In genomic region chr17:80861892-80862291, GRCh38 we compare ENCODE assay signal across 10 cellular contexts.
DNase-seq lines count a peak whose midpoint lies in the region; ATAC-seq and TF ChIP-seq lines count a peak whose summit lies in the region.
"Had no signal": no experiment of that assay in that cellular context is flagged by ENCODE, and none has a peak within 500 bp of the region (broad histone marks: within the 10 kb centered on the region; RNA-seq: fewer than 3 reads in every experiment).

No MANE protein-coding gene starts in this region.

- H3K4me3 Mint-ChIP-seq in HFFc6 (no peak overlapping the region), neural progenitor cell (no peak overlapping the region), Caco-2 (ENCODE audit: unreplicated experiment) (no peak overlapping the region)
- H3K4me3 Mint-ChIP-seq in T-helper 2 cell treated with Interferon-gamma antibody and Interleukin-4, amounts not matched to agents 5 μg/mL and 100 μg/mL, for 36 hours = peak overlapping the region; percentile 72
- H3K4me3 Mint-ChIP-seq in central memory CD8-positive, alpha-beta T cell = no peak overlapping the region

- CTCF ChIA-PET in Caco-2 (lab: Charles Lee) (no interaction called here), OCI-LY7 (lab: Charles Lee; ENCODE audit: unreplicated experiment) (no interaction called here)

- H3K36me3 ChIP-seq in neural progenitor cell = no peaks in the 10 kb centered on the region
- no peaks in the 10 kb centered on the region for H3K36me3 ChIP-seq in Caco-2 (ENCODE audit: control insufficient read depth, insufficient read depth, low read length)
- no peaks in the 10 kb centered on the region for H3K36me3 ChIP-seq in Karpas-422 (ENCODE audit: insufficient read depth, low read length)
- H3K36me3 ChIP-seq in OCI-LY7 (ENCODE audit: insufficient read depth, low read length) = peaks cover 30% of the 10 kb centered on the region

- no peaks in the 10 kb centered on the region for H4K20me1 ChIP-seq in neural progenitor cell (ENCODE audit: low read depth)
- H4K20me1 ChIP-seq in Karpas-422 (ENCODE audit: insufficient read depth, low read depth, low read length) = no peaks in the 10 kb centered on the region
- H4K20me1 ChIP-seq in OCI-LY7 (ENCODE audit: insufficient read depth, low read length) = no peaks in the 10 kb centered on the region

- BruUV-seq in Caco-2 (replicated peaks; lab: Mats Ljungman, UMichigan) (no TSS peak), OCI-LY7 (replicated peaks; lab: Mats Ljungman, UMichigan) (no TSS peak)

- H3K9me3 ChIP-seq in neural progenitor cell (ENCODE audit: low read depth) (no peaks in the 10 kb centered on the region), Caco-2 (no peaks in the 10 kb centered on the region), Karpas-422 (ENCODE audit: low read length) (no peaks in the 10 kb centered on the region), OCI-LY7 (ENCODE audit: low read length) (no peaks in the 10 kb centered on the region)

- H3K4me3 ChIP-seq in neural progenitor cell (no peak overlapping the region), Caco-2 (ENCODE audit: low read depth, low read length) (no peak overlapping the region), Karpas-422 (ENCODE audit: low read length) (no peak overlapping the region), OCI-LY7 (ENCODE audit: low read depth, low read length, poor library complexity, severe bottlenecking) (no peak overlapping the region)
- H3K4me3 ChIP-seq: lung had no signal

- H3K4me2 ChIP-seq in neural progenitor cell = no peak overlapping the region
- H3K4me2 ChIP-seq in Karpas-422 (ENCODE audit: low read depth, low read length, poor library complexity, severe bottlenecking) = no peak overlapping the region
- no peak overlapping the region for H3K4me2 ChIP-seq in OCI-LY7 (ENCODE audit: low read length)
- H3K4me2 ChIP-seq: KMS-11 had no signal

- H3K9me3 Mint-ChIP-seq in HFFc6 = no peaks in the 10 kb centered on the region
- H3K9me3 Mint-ChIP-seq in T-helper 2 cell treated with Interferon-gamma antibody and Interleukin-4, amounts not matched to agents 5 μg/mL and 100 μg/mL, for 36 hours = peaks cover 16% of the 10 kb centered on the region
- H3K9me3 Mint-ChIP-seq in central memory CD8-positive, alpha-beta T cell = no peaks in the 10 kb centered on the region
- H3K9me3 Mint-ChIP-seq in neural progenitor cell = peaks cover 4% of the 10 kb centered on the region
- no peaks in the 10 kb centered on the region for H3K9me3 Mint-ChIP-seq in Caco-2 (ENCODE audit: unreplicated experiment)

- H3K79me2 ChIP-seq in neural progenitor cell (ENCODE audit: low read depth) (no peaks in the 10 kb centered on the region), Karpas-422 (ENCODE audit: low read length) (no peaks in the 10 kb centered on the region), OCI-LY7 (ENCODE audit: insufficient read depth, low read depth, low read length) (no peaks in the 10 kb centered on the region)

- H3K27ac ChIP-seq in neural progenitor cell = no peak overlapping the region
- no peak overlapping the region for H3K27ac ChIP-seq in Karpas-422 (ENCODE audit: low read length)
- H3K27ac ChIP-seq in OCI-LY7 (ENCODE audit: low read depth, low read length, poor library complexity, severe bottlenecking) = no peak overlapping the region
- H3K27ac ChIP-seq: KMS-11 had no signal

- no peaks in the 10 kb centered on the region for H3K9me2 ChIP-seq in Karpas-422 (replicated peaks; ENCODE audit: insufficient read depth, low read length)
- no peaks in the 10 kb centered on the region for H3K9me2 ChIP-seq in OCI-LY7 (ENCODE audit: insufficient read depth, low read length)

- no peak overlapping the region for H2AFZ ChIP-seq in neural progenitor cell (replicated peaks)
- H2AFZ ChIP-seq in Karpas-422 (ENCODE audit: low read length) = no peak overlapping the region
- H2AFZ ChIP-seq in OCI-LY7 (ENCODE audit: low read length) = no peak overlapping the region

- H3K27me3 Mint-ChIP-seq in HFFc6 (ENCODE audit: insufficient read depth) = peaks cover 6% of the 10 kb centered on the region
- no peaks in the 10 kb centered on the region for H3K27me3 Mint-ChIP-seq in T-helper 2 cell treated with Interferon-gamma antibody and Interleukin-4, amounts not matched to agents 5 μg/mL and 100 μg/mL, for 36 hours (ENCODE audit: low read depth)
- H3K27me3 Mint-ChIP-seq in central memory CD8-positive, alpha-beta T cell = no peaks in the 10 kb centered on the region
- peaks cover 4% of the 10 kb centered on the region for H3K27me3 Mint-ChIP-seq in neural progenitor cell (ENCODE audit: insufficient read depth, low read depth)
- H3K27me3 Mint-ChIP-seq in Caco-2 (ENCODE audit: insufficient read depth, unreplicated experiment) = no peaks in the 10 kb centered on the region

- intact Hi-C loops in Caco-2 (cut with micrococcal nuclease; ENCODE audit: unreplicated experiment) = no loop called here
- intact Hi-C loops in OCI-LY7 (cut with micrococcal nuclease; ENCODE audit: unreplicated experiment) = no loop called here

- DNase-seq in HFFc6 = no peak
- DNase-seq in T-helper 2 cell treated with Interferon-gamma antibody and Interleukin-4, amounts not matched to agents 5 μg/mL and 100 μg/mL, for 36 hours (ENCODE audit: low spot score) = peak; percentile 30
- DNase-seq in central memory CD8-positive, alpha-beta T cell (ENCODE audit: low spot score in 2 of 2) = no peak
- DNase-seq in neural progenitor cell (ENCODE audit: low spot score) = peak; percentile 53
- DNase-seq in mucosa of gallbladder (ENCODE audit: low spot score) = no peak
- no peak for DNase-seq in Caco-2
- DNase-seq in Karpas-422 = no peak
- no peak for DNase-seq in OCI-LY7 (ENCODE audit: low spot score)

- peak; percentile 50 for TF ChIP-seq CTCF in HFFc6 (IDR thresholded peaks at IDR 0.05)
- TF ChIP-seq CTCF in neural progenitor cell (IDR thresholded peaks at IDR 0.05) = peak; percentile 45
- no peak for TF ChIP-seq CTCF in Caco-2 (IDR thresholded peaks at IDR 0.05; ENCODE audit: insufficient read depth in 1 of 2, low read depth in 1 of 2, low read length in 1 of 2, severe bottlenecking in 1 of 2, unreplicated experiment in 1 of 2)
- no peak for TF ChIP-seq CTCF in OCI-LY7 (conservative IDR thresholded peaks at IDR 0.05; ENCODE audit: low read length)

- no peak overlapping the region for H3K27ac Mint-ChIP-seq in HFFc6
- peak overlapping the region; percentile 98 for H3K27ac Mint-ChIP-seq in T-helper 2 cell treated with Interferon-gamma antibody and Interleukin-4, amounts not matched to agents 5 μg/mL and 100 μg/mL, for 36 hours
- no peak overlapping the region for H3K27ac Mint-ChIP-seq in central memory CD8-positive, alpha-beta T cell (ENCODE audit: low read depth)
- H3K27ac Mint-ChIP-seq in neural progenitor cell = no peak overlapping the region
- H3K27ac Mint-ChIP-seq in Caco-2 (ENCODE audit: unreplicated experiment) = no peak overlapping the region

- H3K27me3 ChIP-seq in neural progenitor cell = no peaks in the 10 kb centered on the region
- H3K27me3 ChIP-seq in Caco-2 (replicated peaks; ENCODE audit: control insufficient read depth, insufficient read depth, low read length) = no peaks in the 10 kb centered on the region
- no peaks in the 10 kb centered on the region for H3K27me3 ChIP-seq in Karpas-422 (ENCODE audit: low read length)

- peaks cover 6% of the 10 kb centered on the region for H3F3A ChIP-seq in neural progenitor cell (ENCODE audit: low read depth)

- H3K9ac ChIP-seq in neural progenitor cell (no peak overlapping the region), Karpas-422 (ENCODE audit: low read length) (no peak overlapping the region)
- H3K9ac ChIP-seq: KMS-11 had no signal

- ATAC-seq in central memory CD8-positive, alpha-beta T cell (replicated peaks; ENCODE audit: extremely low read depth, poor library complexity, severe bottlenecking) = peak; percentile 40

- peaks cover 34% of the 10 kb centered on the region for H3K36me3 Mint-ChIP-seq in HFFc6 (ENCODE audit: low read depth)
- H3K36me3 Mint-ChIP-seq in T-helper 2 cell treated with Interferon-gamma antibody and Interleukin-4, amounts not matched to agents 5 μg/mL and 100 μg/mL, for 36 hours (ENCODE audit: low read depth) = peaks cover 78% of the 10 kb centered on the region
- peaks cover 15% of the 10 kb centered on the region for H3K36me3 Mint-ChIP-seq in central memory CD8-positive, alpha-beta T cell (ENCODE audit: insufficient read depth)
- peaks cover 18% of the 10 kb centered on the region for H3K36me3 Mint-ChIP-seq in neural progenitor cell
- peaks cover 34% of the 10 kb centered on the region for H3K36me3 Mint-ChIP-seq in Caco-2 (ENCODE audit: insufficient read depth, unreplicated experiment)

- peaks cover 45% of the 10 kb centered on the region for H3K4me1 Mint-ChIP-seq in HFFc6 (ENCODE audit: low read depth)
- H3K4me1 Mint-ChIP-seq in T-helper 2 cell treated with Interferon-gamma antibody and Interleukin-4, amounts not matched to agents 5 μg/mL and 100 μg/mL, for 36 hours (ENCODE audit: low read depth) = peaks cover 60% of the 10 kb centered on the region
- H3K4me1 Mint-ChIP-seq in central memory CD8-positive, alpha-beta T cell = peaks cover 38% of the 10 kb centered on the region
- peaks cover 22% of the 10 kb centered on the region for H3K4me1 Mint-ChIP-seq in neural progenitor cell
- no peaks in the 10 kb centered on the region for H3K4me1 Mint-ChIP-seq in Caco-2 (ENCODE audit: low read depth, unreplicated experiment)

- peaks cover 11% of the 10 kb centered on the region for H3K4me1 ChIP-seq in neural progenitor cell
- peaks cover 2% of the 10 kb centered on the region for H3K4me1 ChIP-seq in Caco-2
- H3K4me1 ChIP-seq in Karpas-422 (ENCODE audit: low read length) = peaks cover 6% of the 10 kb centered on the region
- H3K4me1 ChIP-seq in OCI-LY7 (ENCODE audit: insufficient read depth, low read length, poor library complexity, severe bottlenecking) = no peaks in the 10 kb centered on the region

- POLR2A ChIA-PET in Caco-2 (lab: Charles Lee) (no interaction called here), OCI-LY7 (lab: Charles Lee) (interaction anchor here (1.0 kb wide), 1 partner anchor 222 kb away, joined by 3 read pairs; no protein-coding TSS in a partner anchor)

Comparison
In these comparisons a context has a peak if more than half of its experiments do, and no peak if none do; other contexts are left out.
1. DNase-seq: peak in T-helper 2 cell treated with Interferon-gamma antibody and Interleukin-4, amounts not matched to agents 5 μg/mL and 100 μg/mL, for 36 hours (single experiment) and neural progenitor cell (single experiment); none in HFFc6 (single experiment), central memory CD8-positive, alpha-beta T cell (0 of 2), mucosa of gallbladder (single experiment), Caco-2 (0 of 2), Karpas-422 (single experiment) and OCI-LY7 (single experiment).
2. CTCF ChIP-seq: peak in HFFc6 (single experiment) and neural progenitor cell (single experiment); none in Caco-2 (0 of 2) and OCI-LY7 (single experiment).